In the genomic region with DNA sequence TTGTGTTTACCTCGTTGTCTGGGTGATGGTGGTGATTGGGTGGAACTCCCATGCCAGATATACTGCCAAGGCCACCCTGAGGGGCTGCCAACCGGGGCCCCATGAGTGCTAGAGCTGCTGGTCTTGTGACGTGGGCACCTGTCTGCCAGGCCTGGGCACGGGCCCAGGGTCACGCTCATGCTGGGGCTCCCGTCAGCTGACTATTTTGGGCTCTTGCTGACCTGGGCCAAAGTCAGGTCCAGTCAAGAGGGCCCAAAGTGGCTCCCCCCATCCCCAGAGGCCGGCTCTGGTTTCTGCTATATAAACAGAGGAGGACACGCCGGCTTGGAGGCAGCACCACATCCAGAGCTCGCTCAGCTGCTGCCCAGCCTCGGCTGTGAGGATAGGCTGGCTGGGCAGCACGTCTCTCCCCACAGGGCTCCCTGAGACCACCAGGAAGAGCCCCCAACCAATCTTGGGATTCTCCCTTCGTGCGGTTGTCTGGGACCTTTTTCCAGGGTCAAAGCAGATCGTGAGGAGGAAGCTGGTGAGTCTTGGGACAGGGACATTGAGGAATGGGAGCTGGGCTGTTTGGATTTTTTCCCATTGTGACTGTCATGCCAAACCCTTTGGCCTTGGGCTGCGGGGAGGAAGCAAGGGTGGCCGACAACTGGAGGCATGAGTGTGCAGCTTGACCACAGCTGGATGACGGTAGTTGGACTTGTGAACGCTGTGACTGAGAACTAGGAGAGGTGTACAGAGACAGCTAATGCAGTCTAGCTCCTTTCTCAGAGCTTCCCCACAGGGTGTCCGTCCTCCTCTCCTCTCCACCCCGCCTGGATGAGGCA, we compare ENCODE assay signal across 13 cellular contexts. TPM values are rescaled to one million over a fixed set of nuclear protein-coding genes. Genes with fewer than 3 reads are reported as not detected.
DNase-seq lines count a peak whose midpoint lies in the region; ATAC-seq and TF ChIP-seq lines count a peak whose summit lies in the region.
"Had no signal": no experiment of that assay in that cellular context is flagged by ENCODE, and none has a peak within 500 bp of the region (broad histone marks: within the 10 kb centered on the region; RNA-seq: fewer than 3 reads in every experiment).

No MANE protein-coding gene starts in this region.

- no peaks in the 10 kb centered on the region for H3K36me3 Mint-ChIP-seq in naive thymus-derived CD8-positive, alpha-beta T cell
- peaks cover 6% of the 10 kb centered on the region for H3K36me3 Mint-ChIP-seq in neural progenitor cell

- no peak for DNase-seq in Karpas-422
- DNase-seq in lung (ENCODE audit: low spot score): no peak
- DNase-seq in suprapubic skin (ENCODE audit: low spot score in 2 of 2): no peak
- DNase-seq in naive thymus-derived CD8-positive, alpha-beta T cell: no peak
- DNase-seq in stimulated activated naive CD4-positive, alpha-beta T cell (lab: John Stamatoyannopoulos, UW): no peak
- DNase-seq in epidermal melanocyte (ENCODE audit: insufficient read length, low spot score): no peak
- no peak for DNase-seq in neural progenitor cell (ENCODE audit: low spot score)
- DNase-seq: activated CD4-positive, alpha-beta T cell treated with anti-CD3 and anti-CD28 coated beads for 36 hours; activated gamma-delta T cell treated with Interleukin-2 at 50 U/mL for 16 hours had no signal

- H3K9me3 ChIP-seq in Karpas-422 (ENCODE audit: low read length): no peaks in the 10 kb centered on the region
- no peaks in the 10 kb centered on the region for H3K9me3 ChIP-seq in lung (ENCODE audit: control insufficient read depth in 2 of 2, insufficient read depth in 1 of 2, low read length in 1 of 2)
- no peaks in the 10 kb centered on the region for H3K9me3 ChIP-seq in suprapubic skin
- no peaks in the 10 kb centered on the region for H3K9me3 ChIP-seq in neural progenitor cell (ENCODE audit: low read depth)

- 65 to 83% methylated on average over 21 of the region's 21 CpGs for WGBS in lung, 2 donors
- 61% methylated on average over 12 of the region's 21 CpGs for WGBS in suprapubic skin

- no peaks in the 10 kb centered on the region for H3K9me2 ChIP-seq in Karpas-422 (replicated peaks; ENCODE audit: insufficient read depth, low read length)

- TF ChIP-seq CTCF in lung (IDR thresholded peaks at IDR 0.05; ENCODE audit: control extremely low read depth, extremely low read depth) (no peak), suprapubic skin (IDR thresholded peaks at IDR 0.05) (no peak), neural progenitor cell (IDR thresholded peaks at IDR 0.05) (no peak)

- H3F3A ChIP-seq in neural progenitor cell (ENCODE audit: low read depth): peaks cover 6% of the 10 kb centered on the region

- POLR2A ChIA-PET in naive thymus-derived CD8-positive, alpha-beta T cell (lab: Charles Lee): interaction anchor here (1.7 kb wide), 1 partner anchor 26 kb away, joined by 3 read pairs; a partner anchor contains a TSS

- H3K4me1 ChIP-seq in Karpas-422 (ENCODE audit: low read length) (peaks cover 27% of the 10 kb centered on the region), lung (ENCODE audit: control insufficient read depth in 2 of 2, insufficient read depth in 2 of 2, low read length in 2 of 2) (peaks cover 20 to 41% of the 10 kb centered on the region in 2 donors), suprapubic skin (peaks cover 56% of the 10 kb centered on the region), neural progenitor cell (no peaks in the 10 kb centered on the region)

- no peaks in the 10 kb centered on the region for H3K36me3 ChIP-seq in Karpas-422 (ENCODE audit: insufficient read depth, low read length)
- no peaks in the 10 kb centered on the region for H3K36me3 ChIP-seq in lung (ENCODE audit: control insufficient read depth in 2 of 2, insufficient read depth in 2 of 2, low read length in 2 of 2)
- H3K36me3 ChIP-seq in suprapubic skin: no peaks in the 10 kb centered on the region
- no peaks in the 10 kb centered on the region for H3K36me3 ChIP-seq in neural progenitor cell

- H3K9ac ChIP-seq in Karpas-422 (ENCODE audit: low read length) (no peak overlapping the region), neural progenitor cell (no peak overlapping the region)

- H3K4me3 ChIP-seq in Karpas-422 (ENCODE audit: low read length) (no peak overlapping the region; the same call in 1 of the 2 replicates), lung (no peak overlapping the region), suprapubic skin (no peak overlapping the region), neural progenitor cell (no peak overlapping the region)
- H3K4me3 ChIP-seq: SK-N-MC had no signal

- H2AFZ ChIP-seq in Karpas-422 (ENCODE audit: low read length) (no peak overlapping the region), neural progenitor cell (replicated peaks) (no peak overlapping the region)

- TF ChIP-seq EP300 in suprapubic skin (IDR thresholded peaks at IDR 0.05): no peak

- H3K27ac ChIP-seq in Karpas-422 (ENCODE audit: low read length): no peak overlapping the region
- peak overlapping the region; percentile 91 to 92 for H3K27ac ChIP-seq in lung (ENCODE audit: low read depth in 1 of 2, low read length in 1 of 2)
- H3K27ac ChIP-seq in suprapubic skin: peak overlapping the region; percentile 74
- no peak overlapping the region for H3K27ac ChIP-seq in neural progenitor cell
- H3K27ac ChIP-seq: HL-60 had no signal

- no peaks in the 10 kb centered on the region for H3K9me3 Mint-ChIP-seq in naive thymus-derived CD8-positive, alpha-beta T cell
- no peaks in the 10 kb centered on the region for H3K9me3 Mint-ChIP-seq in neural progenitor cell

- no peak for TF ChIP-seq POLR2A in suprapubic skin (IDR thresholded peaks at IDR 0.05)

- no peak overlapping the region for H3K4me3 Mint-ChIP-seq in naive thymus-derived CD8-positive, alpha-beta T cell
- H3K4me3 Mint-ChIP-seq in neural progenitor cell: no peak overlapping the region
- H3K4me3 Mint-ChIP-seq: activated CD4-positive, alpha-beta T cell treated with anti-CD3 and anti-CD28 coated beads for 36 hours had no signal

- H3K4me1 Mint-ChIP-seq in naive thymus-derived CD8-positive, alpha-beta T cell: peaks cover 16 to 67% (median 38%) of the 10 kb centered on the region in 4 donors
- H3K4me1 Mint-ChIP-seq in neural progenitor cell: peaks cover 11% of the 10 kb centered on the region

- no peaks in the 10 kb centered on the region for H3K79me2 ChIP-seq in Karpas-422 (ENCODE audit: low read length)
- H3K79me2 ChIP-seq in neural progenitor cell (ENCODE audit: low read depth): no peaks in the 10 kb centered on the region

- H3K27me3 Mint-ChIP-seq in naive thymus-derived CD8-positive, alpha-beta T cell: peaks cover 0 to 1% (median 0%) of the 10 kb centered on the region in 5 donors
- H3K27me3 Mint-ChIP-seq in neural progenitor cell (ENCODE audit: insufficient read depth, low read depth): peaks cover 4% of the 10 kb centered on the region
- H3K27me3 Mint-ChIP-seq: activated CD4-positive, alpha-beta T cell treated with anti-CD3 and anti-CD28 coated beads for 36 hours had no signal

- peak; percentile 3 for ATAC-seq in esophagus mucosa
- no peak for ATAC-seq in lung (ENCODE audit: insufficient read depth, low FRiP score)
- no peak for ATAC-seq in naive thymus-derived CD8-positive, alpha-beta T cell
- ATAC-seq: activated CD4-positive, alpha-beta T cell treated with anti-CD3 and anti-CD28 coated beads for 36 hours had no signal

- 0 out of 2 replicates have a peak, but pooled peaks cover 4% of the 10 kb centered on the region for H4K20me1 ChIP-seq in Karpas-422 (ENCODE audit: insufficient read depth, low read depth, low read length)
- peaks cover 33% of the 10 kb centered on the region for H4K20me1 ChIP-seq in neural progenitor cell (ENCODE audit: low read depth)

- H3K27me3 ChIP-seq in Karpas-422 (ENCODE audit: low read length) (no peaks in the 10 kb centered on the region), lung (ENCODE audit: control insufficient read depth, insufficient read depth) (no peaks in the 10 kb centered on the region), suprapubic skin (no peaks in the 10 kb centered on the region), neural progenitor cell (peaks cover 14% of the 10 kb centered on the region)

- H3K4me2 ChIP-seq in Karpas-422 (ENCODE audit: low read depth, low read length, poor library complexity, severe bottlenecking) (peak overlapping the region; percentile 55), neural progenitor cell (no peak overlapping the region)

- H3K27ac Mint-ChIP-seq in naive thymus-derived CD8-positive, alpha-beta T cell: peak overlapping the region in 2 of 10 donors; percentile 48 to 50
- no peak overlapping the region for H3K27ac Mint-ChIP-seq in neural progenitor cell
- H3K27ac Mint-ChIP-seq: activated CD4-positive, alpha-beta T cell treated with anti-CD3 and anti-CD28 coated beads for 36 hours had no signal

RNA-seq across cellular contexts. Expression of a gene that starts 7.6 kb away (rescaled TPM):
- total RNA-seq in Karpas-422 (2014; rRNA removed; shearing (Covaris generic); ENCODE audit: low replicate concordance): 11.7 and 26.9 TPM in 2 replicates
- total RNA-seq in esophagus mucosa (2.0 TPM), lung (10 to 100 TPM; 56.8 to 77.9 TPM), suprapubic skin (100 to 1,000 TPM; 141 to 775 (median 422) TPM), neural progenitor cell (ENCODE audit: low replicate concordance) (8.2 and 13.0 TPM in 2 replicates)
- polyA plus RNA-seq in lung: 10 to 100 TPM; 45.1 to 67.3 TPM
- 1 to 10 TPM; 1.9 to 2.4 TPM for total RNA-seq in naive thymus-derived CD8-positive, alpha-beta T cell
- under 1 TPM; 0.39 to 0.79 (median 0.45) TPM for polyA plus RNA-seq in naive thymus-derived CD8-positive, alpha-beta T cell

RNA-seq across cellular contexts. Expression of a gene that starts 26.2 kb away (rescaled TPM):
- 31.9 and 63.0 TPM in 2 replicates for total RNA-seq in Karpas-422 (2014; rRNA removed; shearing (Covaris generic); ENCODE audit: low replicate concordance)
- 35.2 TPM for total RNA-seq in esophagus mucosa
- 10 to 100 TPM; 22.1 to 37.2 TPM for total RNA-seq in lung
- polyA plus RNA-seq in lung: 10 to 100 TPM; 36.2 to 64.3 TPM
- 10 to 100 TPM; 39.5 to 76.1 (median 56.5) TPM for total RNA-seq in suprapubic skin
- total RNA-seq in naive thymus-derived CD8-positive, alpha-beta T cell: 10 to 100 TPM; 18.0 to 19.4 TPM
- 10 to 100 TPM; 17.6 to 28.8 (median 22.2) TPM for polyA plus RNA-seq in naive thymus-derived CD8-positive, alpha-beta T cell
- total RNA-seq in neural progenitor cell (ENCODE audit: low replicate concordance): 19.8 and 33.7 TPM in 2 replicates

RNA-seq across cellular contexts. Expression of a gene that starts 35.9 kb away (rescaled TPM):
- 0.75 TPM in 1 of 2 replicates, not detected in the other for total RNA-seq in Karpas-422 (2014; rRNA removed; shearing (Covaris generic); ENCODE audit: low replicate concordance)
- total RNA-seq in esophagus mucosa: not detected
- 1 to 10 TPM; 2.2 to 6.5 TPM for total RNA-seq in lung
- 1 to 10 TPM; 1.9 to 7.6 TPM for polyA plus RNA-seq in lung
- under 1 TPM in 2 of 4 donors, not detected in 2; 0.51 to 0.57 TPM for total RNA-seq in suprapubic skin
- not detected for total RNA-seq in naive thymus-derived CD8-positive, alpha-beta T cell
- not detected for polyA plus RNA-seq in naive thymus-derived CD8-positive, alpha-beta T cell
- total RNA-seq in neural progenitor cell (ENCODE audit: low replicate concordance): not detected in 2 replicates
- total RNA-seq: activated CD4-positive, alpha-beta T cell treated with anti-CD3 and anti-CD28 coated beads for 36 hours had no signal
- polyA plus RNA-seq: neural cell had no signal

RNA-seq across cellular contexts. Expression of a gene that starts 36.9 kb away (rescaled TPM):
- total RNA-seq in Karpas-422 (2014; rRNA removed; shearing (Covaris generic); ENCODE audit: low replicate concordance): 0.47 TPM in 1 of 2 replicates, not detected in the other
- 3.9 TPM for total RNA-seq in esophagus mucosa
- total RNA-seq in lung: 10 to 100 TPM; 31.4 to 84.0 TPM
- 10 to 100 TPM; 52.9 to 68.0 TPM for polyA plus RNA-seq in lung
- total RNA-seq in suprapubic skin: 10 to 100 TPM; 11.5 to 14.5 (median 12.5) TPM
- total RNA-seq in naive thymus-derived CD8-positive, alpha-beta T cell: 10 to 100 TPM; 35.7 to 36.5 TPM
- 1 to 10 TPM; 2.0 to 5.2 (median 2.6) TPM for polyA plus RNA-seq in naive thymus-derived CD8-positive, alpha-beta T cell
- 1.1 and 7.4 TPM in 2 replicates for total RNA-seq in neural progenitor cell (ENCODE audit: low replicate concordance)

Comparison
In these comparisons a context has a peak if more than half of its experiments do, and no peak if none do; other contexts are left out.
1. H3K27ac ChIP-seq: peak in lung (2 of 2) and suprapubic skin (single experiment); none in Karpas-422 (single experiment) and neural progenitor cell (single experiment).